16 cellular contexts compared by ENCODE assay signal in genomic region chr7:6167004-6167551, GRCh38.
DNase-seq lines count a peak whose midpoint lies in the region; ATAC-seq, FAIRE-seq and TF ChIP-seq lines count a peak whose summit lies in the region.
"Had no signal": no experiment of that assay in that cellular context is flagged by ENCODE, and none has a peak within 500 bp of the region (broad histone marks: within the 10 kb centered on the region; RNA-seq: fewer than 3 reads in every experiment).

No MANE protein-coding gene starts in this region.

- no peaks in the 10 kb centered on the region for H3K9me3 Mint-ChIP-seq in Calu3 (ENCODE audit: low read depth, unreplicated experiment)
- H3K9me3 Mint-ChIP-seq in osteocyte (ENCODE audit: unreplicated experiment) = no peaks in the 10 kb centered on the region
- H3K9me3 Mint-ChIP-seq: activated CD4-positive, alpha-beta memory T cell treated with anti-CD3 and anti-CD28 coated beads for 36 hours; activated T-helper 1 cell treated with anti-CD3 and anti-CD28 coated beads, Interleukin-12 subunit alpha, Interleukin-12 subunit beta, Interleukin-2, Interleukin-4 antibody, amounts not matched to agents 30 ng/mL and 10 ng/mL and 1 ng/mL, durations not matched to agents 14 hours and 24 hours and 36 hours; IgD-negative memory B cell had no signal

- DNase-seq in Calu3 (no peak), NCI-H2171 treated with DMSO at 0.1 percent for 48 hours (lab: John Stamatoyannopoulos, UW) (peak; percentile 75), cardiac septum (ENCODE audit: low spot score) (peak; percentile 75), osteocyte (ENCODE audit: extremely low spot score, unreplicated experiment) (no peak), COR-L47 (lab: John Stamatoyannopoulos, UW) (no peak), GM12891 (ENCODE audit: insufficient read length, low spot score) (no peak), NOMO-1 treated with DMSO at 0.1 percent for 48 hours (lab: John Stamatoyannopoulos, UW; ENCODE audit: unreplicated experiment) (no peak)
- DNase-seq: activated CD4-positive, alpha-beta memory T cell treated with anti-CD3 and anti-CD28 coated beads for 36 hours; dermis blood vessel endothelial cell; NCI-H1048; NCI-H446 treated with DMSO at 0.1 percent for 48 hours; tibial artery had no signal

- no peak for TF ChIP-seq POLR2A in GM12891 (IDR thresholded peaks at IDR 0.05; ENCODE audit: low read depth, low read length)

- H3K36me3 Mint-ChIP-seq in Calu3 (ENCODE audit: insufficient read depth, unreplicated experiment) = peaks cover 87% of the 10 kb centered on the region
- peaks cover 24% of the 10 kb centered on the region for H3K36me3 Mint-ChIP-seq in osteocyte (ENCODE audit: unreplicated experiment)
- H3K36me3 Mint-ChIP-seq: activated CD4-positive, alpha-beta memory T cell treated with anti-CD3 and anti-CD28 coated beads for 36 hours had no signal

- no peaks in the 10 kb centered on the region for H3K4me1 Mint-ChIP-seq in Calu3 (ENCODE audit: low read depth, unreplicated experiment)
- peaks cover 24% of the 10 kb centered on the region for H3K4me1 Mint-ChIP-seq in osteocyte (ENCODE audit: unreplicated experiment)
- H3K4me1 Mint-ChIP-seq: IgD-negative memory B cell had no signal

- H3K27me3 Mint-ChIP-seq in Calu3 (ENCODE audit: unreplicated experiment) (no peaks in the 10 kb centered on the region), osteocyte (ENCODE audit: unreplicated experiment) (no peaks in the 10 kb centered on the region)
- H3K27me3 Mint-ChIP-seq: activated CD4-positive, alpha-beta memory T cell treated with anti-CD3 and anti-CD28 coated beads for 36 hours; IgD-negative memory B cell had no signal

- H3K4me3 Mint-ChIP-seq in Calu3 (ENCODE audit: low read depth, unreplicated experiment) (no peak overlapping the region), osteocyte (ENCODE audit: unreplicated experiment) (no peak overlapping the region)
- H3K4me3 Mint-ChIP-seq: activated CD4-positive, alpha-beta memory T cell treated with anti-CD3 and anti-CD28 coated beads for 36 hours; activated T-helper 1 cell treated with anti-CD3 and anti-CD28 coated beads, Interleukin-12 subunit alpha, Interleukin-12 subunit beta, Interleukin-2, Interleukin-4 antibody, amounts not matched to agents 30 ng/mL and 10 ng/mL and 1 ng/mL, durations not matched to agents 14 hours and 24 hours and 36 hours; IgD-negative memory B cell had no signal

- intact Hi-C loops in Calu3 (cut with micrococcal nuclease; ENCODE audit: unreplicated experiment) = no loop called here
- intact Hi-C loops in cardiac septum (cut with DNase I) = loop anchor here (5.0 to 10.0 kb wide), 2 partner anchors 55 to 268 kb away; no protein-coding TSS in a partner anchor

- no peak for FAIRE-seq in GM12891 (lab: Jason Lieb, UNC)
- FAIRE-seq: TTC549 had no signal

- ATAC-seq in HG03196 (IDR thresholded peaks at IDR 0.05; ENCODE audit: unreplicated experiment) = no peak

- peak overlapping the region; percentile 17 for H3K27ac Mint-ChIP-seq in Calu3 (ENCODE audit: unreplicated experiment)
- peak overlapping the region; percentile 71 for H3K27ac Mint-ChIP-seq in osteocyte (ENCODE audit: unreplicated experiment)
- H3K27ac Mint-ChIP-seq: activated CD4-positive, alpha-beta memory T cell treated with anti-CD3 and anti-CD28 coated beads for 36 hours; activated T-helper 1 cell treated with anti-CD3 and anti-CD28 coated beads, Interleukin-12 subunit alpha, Interleukin-12 subunit beta, Interleukin-2, Interleukin-4 antibody, amounts not matched to agents 30 ng/mL and 10 ng/mL and 1 ng/mL, durations not matched to agents 14 hours and 24 hours and 36 hours had no signal

- TF ChIP-seq CTCF in Calu3 (IDR thresholded peaks at IDR 0.05; ENCODE audit: unreplicated experiment) (no peak), osteocyte (IDR thresholded peaks at IDR 0.05) (no peak)

- BruUV-seq in Calu3 (replicated peaks; lab: Mats Ljungman, UMichigan) = no TSS peak

- CTCF ChIA-PET in Calu3 (lab: Charles Lee) = no interaction called here

TF ChIP-seq in GM12891, 5 proteins besides CTCF, POLR2A, EP300 and RAD21:
- TF ChIP-seq SPI1 (IDR thresholded peaks at IDR 0.05; ENCODE audit: low read depth, low read length) = no peak

Comparison
In these comparisons a context has a peak if more than half of its experiments do, and no peak if none do; other contexts are left out.
1. DNase-seq: peak in NCI-H2171 treated with DMSO at 0.1 percent for 48 hours (single experiment) and cardiac septum (single experiment); none in Calu3 (single experiment), osteocyte (single experiment), COR-L47 (single experiment), GM12891 (single experiment) and NOMO-1 treated with DMSO at 0.1 percent for 48 hours (single experiment).